9 cellular contexts compared by ENCODE assay signal in genomic region chr21:17139696-17140095, GRCh38.
DNase-seq lines count a peak whose midpoint lies in the region; ATAC-seq and TF ChIP-seq lines count a peak whose summit lies in the region.
"Had no signal": no experiment of that assay in that cellular context is flagged by ENCODE, and none has a peak within 500 bp of the region (broad histone marks: within the 10 kb centered on the region; RNA-seq: fewer than 3 reads in every experiment).

No MANE protein-coding gene starts in this region.

- no peaks in the 10 kb centered on the region for H4K20me1 ChIP-seq in MM.1S (ENCODE audit: insufficient read depth, low read length)
- no peaks in the 10 kb centered on the region for H4K20me1 ChIP-seq in mammary epithelial cell (ENCODE audit: insufficient read depth, low read length)

- H3K9me3 ChIP-seq in CD8-positive, alpha-beta T cell (ENCODE audit: low read length): no peaks in the 10 kb centered on the region
- H3K9me3 ChIP-seq in MM.1S (replicated peaks; ENCODE audit: insufficient read depth, low read length): no peaks in the 10 kb centered on the region
- peaks cover 15% of the 10 kb centered on the region for H3K9me3 ChIP-seq in mammary epithelial cell (replicated peaks; ENCODE audit: insufficient read depth, low read length)
- H3K9me3 ChIP-seq in mucosa of rectum (ENCODE audit: control insufficient read depth in 2 of 2, low read length in 2 of 2): no peaks in the 10 kb centered on the region
- no peaks in the 10 kb centered on the region for H3K9me3 ChIP-seq in WERI-Rb-1 (ENCODE audit: severe bottlenecking)

- no peaks in the 10 kb centered on the region for H3K9me2 ChIP-seq in MM.1S (replicated peaks; ENCODE audit: insufficient read depth, low read length)

- POLR2A ChIA-PET in CD8-positive, alpha-beta T cell (lab: Charles Lee): no interaction called here

- H3K4me2 ChIP-seq in MM.1S (ENCODE audit: low read depth, low read length) (peak overlapping the region; percentile 40), mammary epithelial cell (ENCODE audit: insufficient read depth, low read depth, low read length) (peak overlapping the region; percentile 60)

- dilution Hi-C loops in mammary epithelial cell (cut with HindIII; ENCODE audit: low sequenced_read_pairs): no loop called here

- no peaks in the 10 kb centered on the region for H3K4me1 ChIP-seq in CD8-positive, alpha-beta T cell (ENCODE audit: insufficient read depth, low read length)
- H3K4me1 ChIP-seq in MM.1S (ENCODE audit: low read length) (no peaks in the 10 kb centered on the region), mammary epithelial cell (ENCODE audit: insufficient read depth, low read length) (no peaks in the 10 kb centered on the region), mucosa of rectum (ENCODE audit: control insufficient read depth in 2 of 2, insufficient read depth in 2 of 2, low read length in 2 of 2) (no peaks in the 10 kb centered on the region)

- ATAC-seq in CD8-positive, alpha-beta T cell: no peak
- no peak for ATAC-seq in GM18861 (IDR thresholded peaks at IDR 0.05; ENCODE audit: unreplicated experiment)

- no TSS peak for BruUV-seq in mammary epithelial cell (replicated peaks; lab: Mats Ljungman, UMichigan)

- H3F3A ChIP-seq in MM.1S (ENCODE audit: insufficient read depth, low read length): no peaks in the 10 kb centered on the region

- no peaks in the 10 kb centered on the region for H3K36me3 ChIP-seq in CD8-positive, alpha-beta T cell (ENCODE audit: insufficient read depth, low read length)
- H3K36me3 ChIP-seq in MM.1S (replicated peaks; ENCODE audit: insufficient read depth, low read length): no peaks in the 10 kb centered on the region
- no peaks in the 10 kb centered on the region for H3K36me3 ChIP-seq in mammary epithelial cell (ENCODE audit: insufficient read depth, low read length)
- H3K36me3 ChIP-seq in mucosa of rectum (ENCODE audit: control insufficient read depth in 2 of 2, insufficient read depth in 2 of 2, low read length in 2 of 2): no peaks in the 10 kb centered on the region
- no peaks in the 10 kb centered on the region for H3K36me3 ChIP-seq in WERI-Rb-1

- H3K27ac Mint-ChIP-seq in CD8-positive, alpha-beta T cell: no peak overlapping the region

- intact Hi-C loops in CD8-positive, alpha-beta T cell (cut with DNase I, micrococcal nuclease): no loop called here
- intact Hi-C loops in mammary epithelial cell (cut with micrococcal nuclease): no loop called here

- CTCF ChIA-PET in CD8-positive, alpha-beta T cell (lab: Charles Lee): no interaction called here
- CTCF ChIA-PET in mammary epithelial cell (lab: Charles Lee; ENCODE audit: low non-redundant PET): no interaction called here

- no peaks in the 10 kb centered on the region for H3K36me3 Mint-ChIP-seq in CD8-positive, alpha-beta T cell

- peaks cover 7% of the 10 kb centered on the region for H3K4me1 Mint-ChIP-seq in CD8-positive, alpha-beta T cell (ENCODE audit: low read depth)

- H3K4me3 ChIP-seq in CD8-positive, alpha-beta T cell (ENCODE audit: low read depth, low read length): peak overlapping the region; percentile 24
- H3K4me3 ChIP-seq in MM.1S (ENCODE audit: low read length): peak overlapping the region; percentile 53
- peak overlapping the region in 2 of 3 experiments; percentile 24 to 34 for H3K4me3 ChIP-seq in mammary epithelial cell (replicated peaks in 1 of 3; ENCODE audit: insufficient read depth in 1 of 3, low read depth in 2 of 3, low read length in 3 of 3)
- H3K4me3 ChIP-seq in mucosa of rectum (ENCODE audit: low read length in 2 of 2): peak overlapping the region; percentile 67 to 69
- H3K4me3 ChIP-seq in WERI-Rb-1 (ENCODE audit: low read depth, low read length): no peak overlapping the region

- H3K9me3 Mint-ChIP-seq in CD8-positive, alpha-beta T cell: peaks cover under 1% of the 10 kb centered on the region

- H3K4me3 Mint-ChIP-seq in CD8-positive, alpha-beta T cell: peak overlapping the region; percentile 77

- no peak overlapping the region for H3K27ac ChIP-seq in CD8-positive, alpha-beta T cell (ENCODE audit: low read depth, low read length)
- H3K27ac ChIP-seq in MM.1S (ENCODE audit: low read length) (no peak overlapping the region), mammary epithelial cell (ENCODE audit: insufficient read depth, low read depth, low read length) (no peak overlapping the region), mucosa of rectum (ENCODE audit: low read depth in 2 of 2, low read length in 2 of 2) (no peak overlapping the region), WERI-Rb-1 (no peak overlapping the region)

- 3% methylated on average over 5 of the region's 5 CpGs for WGBS in mammary epithelial cell (ENCODE audit: low coverage, missing lambda C conversion rate)

- H3K27me3 Mint-ChIP-seq in CD8-positive, alpha-beta T cell (ENCODE audit: low read depth): no peaks in the 10 kb centered on the region

- no peak for TF ChIP-seq CTCF in CD8-positive, alpha-beta T cell (IDR thresholded peaks at IDR 0.05)
- TF ChIP-seq CTCF in MM.1S (IDR thresholded peaks at IDR 0.05; ENCODE audit: low read length) (no peak), mammary epithelial cell (conservative IDR thresholded peaks at IDR 0.05 in 1 of 2, IDR thresholded peaks at IDR 0.05 in 1 of 2; ENCODE audit: extremely low read depth in 1 of 2, insufficient read depth in 1 of 2, low read depth in 1 of 2, low read length in 2 of 2) (no peak), WERI-Rb-1 (IDR thresholded peaks at IDR 0.05; ENCODE audit: low read depth, low read length) (no peak)

- in situ Hi-C loops in mammary epithelial cell (cut with MboI; ENCODE audit: low sequenced_read_pairs in 2 of 2): no loop called here

- H3K79me2 ChIP-seq in MM.1S (ENCODE audit: low read length): no peaks in the 10 kb centered on the region
- H3K79me2 ChIP-seq in mammary epithelial cell (ENCODE audit: insufficient read depth, low read length): no peaks in the 10 kb centered on the region

- H2AFZ ChIP-seq in MM.1S (ENCODE audit: low read length) (peak overlapping the region; percentile 49), mammary epithelial cell (ENCODE audit: low read depth, low read length) (no peak overlapping the region)

- H3K27me3 ChIP-seq in CD8-positive, alpha-beta T cell (ENCODE audit: insufficient read depth, low read length): no peaks in the 10 kb centered on the region
- H3K27me3 ChIP-seq in MM.1S (replicated peaks; ENCODE audit: insufficient read depth, low read length) (no peaks in the 10 kb centered on the region), mammary epithelial cell (ENCODE audit: insufficient read depth, low read length) (peaks cover 2% of the 10 kb centered on the region), mucosa of rectum (ENCODE audit: control insufficient read depth in 2 of 2, insufficient read depth in 2 of 2, low read length in 2 of 2) (no peaks in the 10 kb centered on the region), WERI-Rb-1 (ENCODE audit: insufficient read depth, low read depth, severe bottlenecking) (peaks cover 32% of the 10 kb centered on the region)

- no peak for DNase-seq in CD8-positive, alpha-beta T cell
- DNase-seq in MM.1S (peak; percentile 61), mammary epithelial cell (peak; percentile 12), WERI-Rb-1 (no peak), SKM-1 (lab: John Stamatoyannopoulos, UW; ENCODE audit: unreplicated experiment) (no peak), cerebellar nuclear complex (lab: John Stamatoyannopoulos, UW) (no peak)
- DNase-seq: stimulated activated CD4-positive, alpha-beta T cell treated with anti-CD3 and anti-CD28 coated beads, Interleukin-2, amount 100 ng/mL, for 24 hours had no signal

- peak overlapping the region; percentile 12; the same call in 1 of the 2 replicates for H3K9ac ChIP-seq in MM.1S (ENCODE audit: low read length)
- no peak overlapping the region for H3K9ac ChIP-seq in mammary epithelial cell (ENCODE audit: insufficient read depth, low read length)
- H3K9ac ChIP-seq in mucosa of rectum (ENCODE audit: low read depth in 1 of 2, low read length in 2 of 2): peak overlapping the region in 1 of 2 donors; percentile 42

Comparison
In these comparisons a context has a peak if more than half of its experiments do, and no peak if none do; other contexts are left out.
1. DNase-seq: peak in MM.1S (single experiment) and mammary epithelial cell (single experiment); none in CD8-positive, alpha-beta T cell (0 of 7), WERI-Rb-1 (single experiment), SKM-1 (single experiment) and cerebellar nuclear complex (0 of 2).